31 cellular contexts compared by ENCODE assay signal in the genomic region with DNA sequence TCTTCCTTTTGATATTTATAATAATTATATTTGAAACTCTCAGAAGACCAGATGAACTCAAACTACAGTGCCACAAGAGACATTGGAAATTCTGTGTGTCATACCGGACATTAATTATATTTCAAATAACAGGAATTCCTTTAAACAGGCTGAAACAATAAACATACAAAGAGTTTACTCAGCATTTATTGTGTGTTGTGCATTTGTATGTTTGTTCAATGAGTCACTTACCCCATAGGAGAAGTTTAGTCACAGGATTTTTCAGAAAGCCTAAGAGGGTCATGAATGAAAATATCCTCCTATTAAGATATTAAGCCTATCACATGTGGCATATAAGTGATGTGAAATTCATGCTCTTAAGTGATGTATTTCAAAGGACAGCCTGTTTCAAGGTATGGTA.
DNase-seq lines count a peak whose midpoint lies in the region; ATAC-seq, FAIRE-seq and TF ChIP-seq lines count a peak whose summit lies in the region.
"Had no signal": no experiment of that assay in that cellular context is flagged by ENCODE, and none has a peak within 500 bp of the region (broad histone marks: within the 10 kb centered on the region; RNA-seq: fewer than 3 reads in every experiment).

No MANE protein-coding gene starts in this region.

- no peak overlapping the region for H3K27ac Mint-ChIP-seq in mesothelial cell of epicardium
- H3K27ac Mint-ChIP-seq: activated CD8-positive, alpha-beta T cell treated with anti-CD3 and anti-CD28 coated beads, Interleukin-2, amount 10 ng/mL, durations not matched to agents 7 days and 5 days; CD8-positive, alpha-beta memory T cell; natural killer cell; stimulated activated naive CD8-positive, alpha-beta T cell treated with anti-CD3 and anti-CD28 coated beads, Interleukin-15, Interleukin-2, amounts not matched to agents 100 ng/mL and 50 ng/mL, for 24 hours had no signal

- no peaks in the 10 kb centered on the region for H3K4me1 Mint-ChIP-seq in mesothelial cell of epicardium
- H3K4me1 Mint-ChIP-seq: CD8-positive, alpha-beta memory T cell; natural killer cell had no signal

- H3K36me3 Mint-ChIP-seq in mesothelial cell of epicardium: no peaks in the 10 kb centered on the region
- H3K36me3 Mint-ChIP-seq: CD8-positive, alpha-beta memory T cell; natural killer cell had no signal

- TF ChIP-seq CTCF in epithelial cell of esophagus (IDR thresholded peaks at IDR 0.05; ENCODE audit: insufficient read depth, low read depth, low read length, missing control alignments) (no peak), mesothelial cell of epicardium (IDR thresholded peaks at IDR 0.05; ENCODE audit: unreplicated experiment) (no peak)

- H3K4me3 Mint-ChIP-seq in mesothelial cell of epicardium: no peak overlapping the region
- H3K4me3 Mint-ChIP-seq: activated CD8-positive, alpha-beta T cell treated with anti-CD3 and anti-CD28 coated beads, Interleukin-2, amount 10 ng/mL, durations not matched to agents 7 days and 5 days; CD8-positive, alpha-beta memory T cell; natural killer cell; stimulated activated naive CD8-positive, alpha-beta T cell treated with anti-CD3 and anti-CD28 coated beads, Interleukin-15, Interleukin-2, amounts not matched to agents 100 ng/mL and 50 ng/mL, for 24 hours had no signal

- H3K27me3 Mint-ChIP-seq in mesothelial cell of epicardium (ENCODE audit: low read depth): no peaks in the 10 kb centered on the region
- H3K27me3 Mint-ChIP-seq: CD8-positive, alpha-beta memory T cell; stimulated activated naive CD8-positive, alpha-beta T cell treated with anti-CD3 and anti-CD28 coated beads, Interleukin-15, Interleukin-2, amounts not matched to agents 100 ng/mL and 50 ng/mL, for 24 hours had no signal

- no peak overlapping the region for H3K4me3 ChIP-seq in epithelial cell of esophagus (ENCODE audit: low read length)
- H3K4me3 ChIP-seq: esophagus muscularis mucosa, MG63, tibial artery had no signal

- no peaks in the 10 kb centered on the region for H3K9me3 Mint-ChIP-seq in mesothelial cell of epicardium
- H3K9me3 Mint-ChIP-seq: stimulated activated naive CD8-positive, alpha-beta T cell treated with anti-CD3 and anti-CD28 coated beads, Interleukin-15, Interleukin-2, amounts not matched to agents 100 ng/mL and 50 ng/mL, for 24 hours had no signal

- DNase-seq in DMS153 (lab: John Stamatoyannopoulos, UW) (peak; percentile 22), DMS153 treated with DMSO at 0.1 percent for 48 hours (lab: John Stamatoyannopoulos, UW; ENCODE audit: unreplicated experiment) (no peak), SW480 (ENCODE audit: low spot score) (peak; percentile 33), epithelial cell of esophagus (ENCODE audit: low read depth) (peak; percentile 16), urothelium cell line (ENCODE audit: low spot score) (peak; percentile 27), NCI-H2196 (lab: John Stamatoyannopoulos, UW; ENCODE audit: unreplicated experiment) (no peak), mesothelial cell of epicardium (ENCODE audit: low spot score in 2 of 2, unreplicated experiment in 2 of 2) (no peak)
- DNase-seq: activated CD4-positive, CD25-positive, alpha-beta regulatory T cell; activated CD8-positive, alpha-beta T cell treated with anti-CD3 and anti-CD28 coated beads, Interleukin-2, amount 10 ng/mL, durations not matched to agents 7 days and 5 days; activated gamma-delta T cell treated with Interleukin-2 at 50 U/mL for 16 hours; activated T-cell treated with anti-CD3 and anti-CD28 coated beads, Interleukin-2, amount 50 U/mL, for 1 hour; AML-193; amygdala; CD8-positive, alpha-beta memory T cell; cerebellar nuclear complex; effector memory CD4-positive, alpha-beta T cell; glutamatergic neuron; MG63; natural killer cell; NCI-H1436; NCI-H526; retina; stimulated activated CD4-positive, alpha-beta T cell treated with anti-CD3 and anti-CD28 coated beads, Interleukin-4, amount 100 ng/mL, for 4 hours; T1000; tibial artery had no signal

- no peak for ATAC-seq in GM19455 (IDR thresholded peaks at IDR 0.05; ENCODE audit: unreplicated experiment)
- ATAC-seq: activated CD8-positive, alpha-beta T cell treated with anti-CD3 and anti-CD28 coated beads, Interleukin-2, amount 10 ng/mL, durations not matched to agents 7 days and 5 days; HepG2; natural killer cell; Right ventricle myocardium inferior had no signal

- no peak for FAIRE-seq in urothelium cell line (lab: Jason Lieb, UNC)
- FAIRE-seq: GM19239, HepG2 had no signal

Comparison
In these comparisons a context has a peak if more than half of its experiments do, and no peak if none do; other contexts are left out.
1. DNase-seq: peak in DMS153 (single experiment), SW480 (single experiment), epithelial cell of esophagus (single experiment) and urothelium cell line (single experiment); none in DMS153 treated with DMSO at 0.1 percent for 48 hours (single experiment), NCI-H2196 (single experiment) and mesothelial cell of epicardium (0 of 2).